In genomic region chr1:183473286-183473536, GRCh38 we compare ENCODE assay signal across 8 cellular contexts. TPM values are rescaled to one million over a fixed set of nuclear protein-coding genes. Genes with fewer than 3 reads are reported as not detected.
DNase-seq lines count a peak whose midpoint lies in the region; ATAC-seq lines count a peak whose summit lies in the region.

No MANE protein-coding gene starts in this region.

- peak; percentile 17 for DNase-seq in HCEC 1CT
- DNase-seq in activated CD4-positive, alpha-beta memory T cell treated with anti-CD3 and anti-CD28 coated beads, Interleukin-2, amount 10 ng/mL, durations not matched to agents 7 days and 5 days: no peak
- DNase-seq in iPS DF 6.9 (ENCODE audit: low read depth, low spot score): no peak
- DNase-seq in NCI-H2227 (lab: John Stamatoyannopoulos, UW; ENCODE audit: unreplicated experiment): no peak
- DNase-seq in stimulated activated CD4-positive, alpha-beta T cell treated with anti-CD3 and anti-CD28 coated beads, Interleukin-2, amount 100 ng/mL, for 48 hours: no peak

- no peaks in the 10 kb centered on the region for H3K9me3 Mint-ChIP-seq in activated CD4-positive, alpha-beta memory T cell treated with anti-CD3 and anti-CD28 coated beads, Interleukin-2, amount 10 ng/mL, durations not matched to agents 7 days and 5 days
- no peaks in the 10 kb centered on the region for H3K9me3 Mint-ChIP-seq in stimulated activated memory B cell treated with anti-CD40 and anti-IgM and Interleukin-4, amounts not matched to agents 10 μg/mL and 1 μg/mL and 100 μg/mL, for 72 hours

- no CpG with 5 or more reads among the region's 7 CpGs for WGBS in iPS DF 6.9 (ENCODE audit: insufficient coverage, insufficient read length)

- peaks cover 10% of the 10 kb centered on the region for H3K36me3 Mint-ChIP-seq in activated CD4-positive, alpha-beta memory T cell treated with anti-CD3 and anti-CD28 coated beads, Interleukin-2, amount 10 ng/mL, durations not matched to agents 7 days and 5 days (ENCODE audit: low read depth)
- H3K36me3 Mint-ChIP-seq in stimulated activated memory B cell treated with anti-CD40 and anti-IgM and Interleukin-4, amounts not matched to agents 10 μg/mL and 1 μg/mL and 100 μg/mL, for 72 hours: peaks cover 10% of the 10 kb centered on the region

- CTCF ChIA-PET in activated CD4-positive, alpha-beta memory T cell treated with anti-CD3 and anti-CD28 coated beads, Interleukin-2, amount 10 ng/mL, durations not matched to agents 7 days and 5 days (lab: Charles Lee): interaction anchor here (1.6 kb wide), 1 partner anchor 161 kb away, joined by 5 read pairs; no protein-coding TSS in a partner anchor

- no peaks in the 10 kb centered on the region for H3K9me3 ChIP-seq in iPS DF 6.9 (ENCODE audit: control insufficient read depth, insufficient read depth, low read length)

- no peak for ATAC-seq in stimulated activated memory B cell treated with anti-CD40 and anti-IgM and Interleukin-4, amounts not matched to agents 10 μg/mL and 1 μg/mL and 100 μg/mL, for 72 hours
- ATAC-seq in GM18520 (IDR thresholded peaks at IDR 0.05; ENCODE audit: unreplicated experiment) (no peak), GM21717 (IDR thresholded peaks at IDR 0.05; ENCODE audit: unreplicated experiment) (no peak)

- peak overlapping the region; percentile 100; the same call in 1 of the 2 replicates for H3K4me3 ChIP-seq in iPS DF 6.9 (ENCODE audit: low read length)

- no peaks in the 10 kb centered on the region for H3K27me3 ChIP-seq in iPS DF 6.9 (ENCODE audit: control insufficient read depth, insufficient read depth, low read length)

- H3K27ac Mint-ChIP-seq in activated CD4-positive, alpha-beta memory T cell treated with anti-CD3 and anti-CD28 coated beads, Interleukin-2, amount 10 ng/mL, durations not matched to agents 7 days and 5 days: peak overlapping the region; percentile 96
- H3K27ac Mint-ChIP-seq in stimulated activated memory B cell treated with anti-CD40 and anti-IgM and Interleukin-4, amounts not matched to agents 10 μg/mL and 1 μg/mL and 100 μg/mL, for 72 hours: peak overlapping the region; percentile 95

- H3K4me3 Mint-ChIP-seq in activated CD4-positive, alpha-beta memory T cell treated with anti-CD3 and anti-CD28 coated beads, Interleukin-2, amount 10 ng/mL, durations not matched to agents 7 days and 5 days: peak overlapping the region; percentile 95
- H3K4me3 Mint-ChIP-seq in stimulated activated memory B cell treated with anti-CD40 and anti-IgM and Interleukin-4, amounts not matched to agents 10 μg/mL and 1 μg/mL and 100 μg/mL, for 72 hours: peak overlapping the region; percentile 92

- no peaks in the 10 kb centered on the region for H3K36me3 ChIP-seq in iPS DF 6.9 (ENCODE audit: control insufficient read depth, insufficient read depth, low read length)

- H3K27ac ChIP-seq in iPS DF 6.9 (ENCODE audit: low read length): no peak overlapping the region

- no peaks in the 10 kb centered on the region for H3K27me3 Mint-ChIP-seq in activated CD4-positive, alpha-beta memory T cell treated with anti-CD3 and anti-CD28 coated beads, Interleukin-2, amount 10 ng/mL, durations not matched to agents 7 days and 5 days
- H3K27me3 Mint-ChIP-seq in stimulated activated memory B cell treated with anti-CD40 and anti-IgM and Interleukin-4, amounts not matched to agents 10 μg/mL and 1 μg/mL and 100 μg/mL, for 72 hours: no peaks in the 10 kb centered on the region

- H3K4me1 ChIP-seq in iPS DF 6.9 (ENCODE audit: control insufficient read depth, insufficient read depth, low read length): peaks cover 3% of the 10 kb centered on the region; the same call in 1 of the 2 replicates

- peaks cover 26% of the 10 kb centered on the region for H3K4me1 Mint-ChIP-seq in activated CD4-positive, alpha-beta memory T cell treated with anti-CD3 and anti-CD28 coated beads, Interleukin-2, amount 10 ng/mL, durations not matched to agents 7 days and 5 days
- H3K4me1 Mint-ChIP-seq in stimulated activated memory B cell treated with anti-CD40 and anti-IgM and Interleukin-4, amounts not matched to agents 10 μg/mL and 1 μg/mL and 100 μg/mL, for 72 hours: peaks cover 5% of the 10 kb centered on the region

- POLR2A ChIA-PET in activated CD4-positive, alpha-beta memory T cell treated with anti-CD3 and anti-CD28 coated beads, Interleukin-2, amount 10 ng/mL, durations not matched to agents 7 days and 5 days (lab: Charles Lee): interaction anchor here (1.1 to 3.9 kb wide), 6 partner anchors 9 to 160 kb away, joined by 3 to 39 read pairs (median 4); partner anchors contain the start of gene ARPC5

RNA-seq across cellular contexts. Expression of gene SMG7, which starts 0.9 kb away (rescaled TPM):
- total RNA-seq in activated CD4-positive, alpha-beta memory T cell treated with anti-CD3 and anti-CD28 coated beads, Interleukin-2, amount 10 ng/mL, durations not matched to agents 7 days and 5 days: 10 to 100 TPM; 74.8 to 76.8 TPM

RNA-seq across cellular contexts. Expression of gene NMNAT2, which starts 55.0 kb away (rescaled TPM):
- under 1 TPM; 0.03 to 0.28 TPM for total RNA-seq in activated CD4-positive, alpha-beta memory T cell treated with anti-CD3 and anti-CD28 coated beads, Interleukin-2, amount 10 ng/mL, durations not matched to agents 7 days and 5 days
